In genomic region chr16:74984194-74984669, GRCh38 we compare ENCODE assay signal across 8 cellular contexts. TPM values are rescaled to one million over a fixed set of nuclear protein-coding genes. Genes with fewer than 3 reads are reported as not detected.
DNase-seq lines count a peak whose midpoint lies in the region; FAIRE-seq and TF ChIP-seq lines count a peak whose summit lies in the region.

No MANE protein-coding gene starts in this region.

- no peaks in the 10 kb centered on the region for H3K9me2 ChIP-seq in SU-DHL-6 (replicated peaks; ENCODE audit: insufficient read depth, low read length)

- peak overlapping the region; percentile 79 for H2AFZ ChIP-seq in SU-DHL-6 (ENCODE audit: low read depth, low read length, severe bottlenecking)

- H3K4me1 ChIP-seq in muscle layer of colon (ENCODE audit: insufficient read depth, low read length): no peaks in the 10 kb centered on the region

- H3K9me3 ChIP-seq in SU-DHL-6 (ENCODE audit: insufficient read depth, low read length) (no peaks in the 10 kb centered on the region), muscle layer of colon (ENCODE audit: low read length) (no peaks in the 10 kb centered on the region)

- no peak for TF ChIP-seq POLR2A in GM12892 (IDR thresholded peaks at IDR 0.05; ENCODE audit: low read depth, low read length)

- no peak for FAIRE-seq in GM12892 (lab: Jason Lieb, UNC)

- no peaks in the 10 kb centered on the region for H3K36me3 ChIP-seq in SU-DHL-6 (ENCODE audit: low read length)
- H3K36me3 ChIP-seq in muscle layer of colon (ENCODE audit: insufficient read depth, low read length): no peaks in the 10 kb centered on the region

- no peak for TF ChIP-seq CTCF in SU-DHL-6 (IDR thresholded peaks at IDR 0.05; ENCODE audit: insufficient read depth, low read length, poor library complexity, severe bottlenecking)

- no peaks in the 10 kb centered on the region for H3F3A ChIP-seq in SU-DHL-6 (ENCODE audit: insufficient read depth)

- H3K9ac ChIP-seq in SU-DHL-6 (ENCODE audit: low read length) (peak overlapping the region; percentile 83), muscle layer of colon (ENCODE audit: low read length) (peak overlapping the region; percentile 82)

- H3K79me2 ChIP-seq in SU-DHL-6 (ENCODE audit: insufficient read depth, low read length): peaks cover 32% of the 10 kb centered on the region

- peak overlapping the region; percentile 92 for H3K4me3 ChIP-seq in SU-DHL-6 (ENCODE audit: insufficient read depth, low read length, poor library complexity, severe bottlenecking)
- peak overlapping the region; percentile 91 to 97 for H3K4me3 ChIP-seq in muscle layer of colon (ENCODE audit: low read depth in 1 of 2, low read length in 2 of 2)

- DNase-seq in NOMO-1 treated with DMSO at 0.1 percent for 48 hours (lab: John Stamatoyannopoulos, UW; ENCODE audit: unreplicated experiment) (peak; percentile 13), NOMO-1 treated with dmso at 0.1 percent for 144 hours (lab: John Stamatoyannopoulos, UW; ENCODE audit: unreplicated experiment) (no peak), dermis blood vessel endothelial cell (peak; percentile 52), GM19238 (ENCODE audit: insufficient read length, low spot score) (no peak), GM12892 (ENCODE audit: insufficient read length) (no peak), activated gamma-delta T cell (lab: John Stamatoyannopoulos, UW) (no peak)

- H3K27ac ChIP-seq in SU-DHL-6 (ENCODE audit: low read depth, low read length) (no peak overlapping the region), muscle layer of colon (ENCODE audit: low read depth, low read length) (peak overlapping the region; percentile 85)

- H4K20me1 ChIP-seq in SU-DHL-6 (ENCODE audit: low read depth, low read length): no peaks in the 10 kb centered on the region

- H3K4me2 ChIP-seq in SU-DHL-6 (ENCODE audit: low read depth, low read length, poor library complexity, severe bottlenecking): peak overlapping the region; percentile 92

- no peaks in the 10 kb centered on the region for H3K27me3 ChIP-seq in SU-DHL-6 (ENCODE audit: low read length)
- H3K27me3 ChIP-seq in muscle layer of colon (ENCODE audit: control insufficient read depth in 1 of 2, insufficient read depth in 2 of 2, low read length in 2 of 2): no peaks in the 10 kb centered on the region

RNA-seq across cellular contexts. Expression of gene WDR59, which starts 0.7 kb away (rescaled TPM):
- total RNA-seq in dermis blood vessel endothelial cell: 10.3 and 16.3 TPM in 2 replicates
- 54.7 TPM for polyA plus RNA-seq in GM12892 (2012; ENCODE audit: missing spikeins)

RNA-seq across cellular contexts. Expression of gene ZNRF1, which starts 14.6 kb away (rescaled TPM):
- 29.9 and 35.7 TPM in 2 replicates for total RNA-seq in dermis blood vessel endothelial cell
- 9.2 TPM for polyA plus RNA-seq in GM12892 (2012; ENCODE audit: missing spikeins)

Comparison
In these comparisons a context has a peak if more than half of its experiments do, and no peak if none do; other contexts are left out.
1. DNase-seq: peak in NOMO-1 treated with DMSO at 0.1 percent for 48 hours (single experiment) and dermis blood vessel endothelial cell (single experiment); none in NOMO-1 treated with dmso at 0.1 percent for 144 hours (single experiment), GM19238 (single experiment), GM12892 (single experiment) and activated gamma-delta T cell (single experiment).